ENCODE assay signal across 8 cellular contexts in genomic region chr13:42049454-42049780, GRCh38. TPM values are rescaled to one million over a fixed set of nuclear protein-coding genes. Genes with fewer than 3 reads are reported as not detected.
DNase-seq lines count a peak whose midpoint lies in the region; ATAC-seq, FAIRE-seq and TF ChIP-seq lines count a peak whose summit lies in the region.

No MANE protein-coding gene starts in this region.

- no peak for TF ChIP-seq EP300 in GM12878 (IDR thresholded peaks at IDR 0.05; ENCODE audit: borderline replicate concordance in 1 of 2, control insufficient read depth in 1 of 2, low read depth in 2 of 2, low read length in 2 of 2)

- CTCF ChIA-PET in GM12878 (lab: Yijun Ruan, JAX), result no interaction called here

- ATAC-seq in HG03039 (IDR thresholded peaks at IDR 0.05; ENCODE audit: unreplicated experiment), result peak; percentile 15
- ATAC-seq in GM12878, result peak; percentile 10
- ATAC-seq in HG03460 (IDR thresholded peaks at IDR 0.05; ENCODE audit: unreplicated experiment), result no peak
- no peak for ATAC-seq in HG02798 (IDR thresholded peaks at IDR 0.05; ENCODE audit: poor library complexity, unreplicated experiment)

- TF ChIP-seq RAD21 in GM12878 (IDR thresholded peaks at IDR 0.05; ENCODE audit: insufficient read depth, low read depth, low read length), result no peak

- SMC1A ChIA-PET in GM12878 (lab: Charles Lee; ENCODE audit: uncharacterized antibody, unreplicated experiment), result interaction anchor here (0.7 to 1.3 kb wide), 3 partner anchors 8 to 381 kb away, joined by 4 read pairs; no protein-coding TSS in a partner anchor

- in situ Hi-C loops in GM12878 (cut with MboI), result no loop called here

- H3K4me3 Mint-ChIP-seq in mesothelial cell of epicardium, result peak overlapping the region; percentile 68

- TF ChIP-seq CTCF in GM12878 (IDR thresholded peaks at IDR 0.05 in 2 of 3, conservative IDR thresholded peaks at IDR 0.05 in 1 of 3; ENCODE audit: control insufficient read depth in 2 of 3, extremely low read depth in 1 of 3, insufficient read depth in 1 of 3, low read depth in 3 of 3, low read length in 3 of 3), result no peak
- no peak for TF ChIP-seq CTCF in mesothelial cell of epicardium (IDR thresholded peaks at IDR 0.05; ENCODE audit: unreplicated experiment)

- H3K4me1 Mint-ChIP-seq in mesothelial cell of epicardium, result peaks cover 10% of the 10 kb centered on the region

- 15% methylated on average over 11 of the region's 11 CpGs for WGBS in GM12878 (ENCODE audit: insufficient coverage, insufficient replicate concordance, low lambda C conversion rate, missing lambda C conversion rate)

- no peaks in the 10 kb centered on the region; the same call in 1 of the 2 replicates for H3K4me1 ChIP-seq in GM12878 (ENCODE audit: control insufficient read depth, insufficient read depth, low read length)

- peak overlapping the region; percentile 85 for H3K4me3 ChIP-seq in GM12878

- BruUV-seq in GM12878 (replicated peaks; lab: Mats Ljungman, UMichigan), result no TSS peak

- no peaks in the 10 kb centered on the region for H3K27me3 ChIP-seq in GM12878 (replicated peaks in 1 of 2; ENCODE audit: control insufficient read depth in 2 of 2, insufficient read depth in 2 of 2, low read length in 1 of 2)

- H3K9me3 Mint-ChIP-seq in mesothelial cell of epicardium, result no peaks in the 10 kb centered on the region

- H3K36me3 Mint-ChIP-seq in mesothelial cell of epicardium, result no peaks in the 10 kb centered on the region

- no peak for FAIRE-seq in GM12891 (lab: Jason Lieb, UNC)
- no peak for FAIRE-seq in GM12878 (lab: Jason Lieb, UNC)

- H3K79me2 ChIP-seq in GM12878 (ENCODE audit: control insufficient read depth, insufficient read depth, low read length), result peaks cover 28% of the 10 kb centered on the region

- no peaks in the 10 kb centered on the region for H4K20me1 ChIP-seq in GM12878 (ENCODE audit: control insufficient read depth, insufficient read depth)

- TF ChIP-seq POLR2A in GM12891 (IDR thresholded peaks at IDR 0.05; ENCODE audit: low read depth, low read length) (0 out of 2 replicates have a peak, but pooled peaks have one; percentile 26), GM12878 (IDR thresholded peaks at IDR 0.05; ENCODE audit: low read depth, low read length) (peak; percentile 19; the same call in 1 of the 2 replicates)

- peaks cover 33% of the 10 kb centered on the region for H3K27me3 Mint-ChIP-seq in mesothelial cell of epicardium (ENCODE audit: low read depth)

- no peaks in the 10 kb centered on the region for H3K36me3 ChIP-seq in GM12878 (ENCODE audit: control insufficient read depth in 2 of 2, insufficient read depth in 2 of 2, low read length in 1 of 2)

- DNase-seq in GM12891 (ENCODE audit: insufficient read length, low spot score) (no peak), GM12878 (ENCODE audit: low read depth, low spot score) (peak; percentile 8), mesothelial cell of epicardium (ENCODE audit: low spot score in 2 of 2, unreplicated experiment in 2 of 2) (no peak), T-helper 9 cell (no peak), NCI-H187 (lab: John Stamatoyannopoulos, UW) (no peak)

- POLR2A ChIA-PET in GM12878 (lab: Charles Lee), result interaction anchor here (0.6 kb wide), 2 partner anchors 36 to 72 kb away, joined by 3 read pairs; no protein-coding TSS in a partner anchor

- RAD21 ChIA-PET in GM12878 (lab: Charles Lee; ENCODE audit: unreplicated experiment), result interaction anchor here (1.1 to 2.0 kb wide), 2 partner anchors 38 to 61 kb away, joined by 4 to 5 read pairs; no protein-coding TSS in a partner anchor

- no peaks in the 10 kb centered on the region for H3K9me3 ChIP-seq in GM12878 (replicated peaks; ENCODE audit: control insufficient read depth, insufficient read depth, low read length)

- peak overlapping the region; percentile 84 for H2AFZ ChIP-seq in GM12878 (ENCODE audit: control insufficient read depth, low read depth, low read length)

- H3K4me2 ChIP-seq in GM12878 (ENCODE audit: control insufficient read depth, insufficient read depth), result peak overlapping the region; percentile 99

- peak overlapping the region; percentile 67; the same call in 1 of the 2 replicates for H3K9ac ChIP-seq in GM12878 (ENCODE audit: control insufficient read depth, insufficient read depth, low read length)

- intact Hi-C loops in GM12878 (cut with micrococcal nuclease; ENCODE audit: unreplicated experiment), result loop anchor here (10.0 kb wide), 1 partner anchor 225 kb away; the partner anchor contains the start of gene AKAP11

- H3K27ac Mint-ChIP-seq in mesothelial cell of epicardium, result no peak overlapping the region

- peak overlapping the region; percentile 30 for H3K27ac ChIP-seq in GM12878 (ENCODE audit: control insufficient read depth, insufficient read depth)

TF ChIP-seq in GM12891, 5 proteins besides CTCF, POLR2A, EP300 and RAD21:
- TF ChIP-seq POLR2AphosphoS5 (IDR thresholded peaks at IDR 0.05; ENCODE audit: low read depth, low read length), result no peak
- TF ChIP-seq TAF1 (IDR thresholded peaks at IDR 0.05; ENCODE audit: low read depth, low read length), result 0 out of 2 replicates have a peak, but pooled peaks have one; percentile 26

TF ChIP-seq in GM12878, 131 proteins besides CTCF, POLR2A, EP300 and RAD21 (continues in another document):
- TF ChIP-seq DPF2 (IDR thresholded peaks at IDR 0.05), result peak; percentile 11; the same call in 1 of the 2 replicates
- TF ChIP-seq PAX5 (IDR thresholded peaks at IDR 0.05; ENCODE audit: borderline replicate concordance, low read depth, low read length), result 0 out of 2 replicates have a peak, but pooled peaks have one; percentile 0
- TF ChIP-seq ZNF207 (IDR thresholded peaks at IDR 0.05; ENCODE audit: borderline replicate concordance), result no peak
- TF ChIP-seq, protein P1, sequence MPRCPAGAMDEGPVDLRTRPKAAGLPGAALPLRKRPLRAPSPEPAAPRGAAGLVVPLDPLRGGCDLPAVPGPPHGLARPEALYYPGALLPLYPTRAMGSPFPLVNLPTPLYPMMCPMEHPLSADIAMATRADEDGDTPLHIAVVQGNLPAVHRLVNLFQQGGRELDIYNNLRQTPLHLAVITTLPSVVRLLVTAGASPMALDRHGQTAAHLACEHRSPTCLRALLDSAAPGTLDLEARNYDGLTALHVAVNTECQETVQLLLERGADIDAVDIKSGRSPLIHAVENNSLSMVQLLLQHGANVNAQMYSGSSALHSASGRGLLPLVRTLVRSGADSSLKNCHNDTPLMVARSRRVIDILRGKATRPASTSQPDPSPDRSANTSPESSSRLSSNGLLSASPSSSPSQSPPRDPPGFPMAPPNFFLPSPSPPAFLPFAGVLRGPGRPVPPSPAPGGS (IDR thresholded peaks at IDR 0.05; ENCODE audit: borderline replicate concordance, insufficient read depth, low read depth, low read length, poor library complexity, severe bottlenecking), result peak; percentile 1
- TF ChIP-seq IRF4 (IDR thresholded peaks at IDR 0.05; ENCODE audit: low read depth, low read length), result no peak
- TF ChIP-seq IKZF2 (IDR thresholded peaks at IDR 0.05), result peak in 1 of 2 experiments; percentile 3; a peak in 3 of 4 replicates
- peak; percentile 55; the same call in 1 of the 2 replicates for TF ChIP-seq BACH1 (IDR thresholded peaks at IDR 0.05; ENCODE audit: borderline replicate concordance)
- peak; percentile 64; the same call in 1 of the 2 replicates for TF ChIP-seq ZBTB33 (IDR thresholded peaks at IDR 0.05)
- TF ChIP-seq CBX5 (IDR thresholded peaks at IDR 0.05; ENCODE audit: low read depth), result no peak
- peak; percentile 3 for TF ChIP-seq GATAD2B (conservative IDR thresholded peaks at IDR 0.05; ENCODE audit: low read depth)

RNA-seq across cellular contexts. Expression of gene DGKH, which starts 1.0 kb away (rescaled TPM):
- 2.5 TPM for polyA plus RNA-seq in GM12891 (2012; ENCODE audit: low read depth, missing spikeins)
- total RNA-seq in GM12878 (2013; cell fraction: nucleolus; rRNA removed), result 129 and 133 TPM in 2 replicates
- 12.5 and 13.5 TPM in 2 replicates for total RNA-seq in GM12878 (2014; rRNA removed)
- 14.6 and 16.1 TPM in 2 replicates for total RNA-seq in GM12878 (2014; rRNA removed; fragmentation: Illumina TruSeq; extraction: Trizol)
- 14.6 and 15.2 TPM in 2 replicates for total RNA-seq in GM12878 (2021)
- 2.1 TPM for polyA plus RNA-seq in GM12878 (2011; ENCODE audit: low read depth)
- 8.5 and 13.5 TPM in 2 replicates for polyA plus RNA-seq in GM12878 (2011; rRNA removed)
- polyA plus RNA-seq in GM12878 (2011; cell fraction: cytosol; rRNA removed), result 2.5 and 2.7 TPM in 2 replicates
- 13.0 and 14.5 TPM in 2 replicates for polyA plus RNA-seq in GM12878 (2011; cell fraction: nucleus; rRNA removed)
- polyA plus RNA-seq in GM12878 (2012), result 4.1 and 4.8 TPM in 2 replicates
- 11.3 and 13.6 TPM in 2 replicates for polyA plus RNA-seq in GM12878 (2014; fragmentation: Illumina TruSeq; extraction: Trizol)
- 1 to 10 TPM; 1.3 to 2.1 TPM for polyA plus RNA-seq in GM12878 (2014; fragmentation: Nextera tagmentation; extraction: Ambion mirVana)
- polyA plus RNA-seq in GM12878 (2014; rRNA removed), result 5.4 and 6.1 TPM in 2 replicates
- polyA plus RNA-seq in GM12878 (2016; fragmentation: Nextera tagmentation; extraction: Ambion mirVana), result 1 to 10 TPM; 3.3 to 4.7 TPM
- 33.8 and 44.9 TPM in 2 replicates for polyA minus RNA-seq in GM12878 (2011; rRNA and poly(A)+ RNA removed)
- 5.7 and 6.7 TPM in 2 replicates for polyA minus RNA-seq in GM12878 (2011; cell fraction: cytosol; rRNA and poly(A)+ RNA removed)
- polyA minus RNA-seq in GM12878 (2011; cell fraction: nucleus; rRNA and poly(A)+ RNA removed), result 20.7 and 37.2 TPM in 2 replicates
- 9.2 to 10.0 TPM (median 9.7 TPM) in 3 replicates for total RNA-seq in mesothelial cell of epicardium

Comparison
In these comparisons a context has a peak if more than half of its experiments do, and no peak if none do; other contexts are left out.
1. ATAC-seq: peak in HG03039 (single experiment) and GM12878 (single experiment); none in HG03460 (single experiment) and HG02798 (single experiment).